8 cellular contexts compared by ENCODE assay signal in genomic region chr12:79934309-79935020, GRCh38. TPM values are rescaled to one million over a fixed set of nuclear protein-coding genes. Genes with fewer than 3 reads are reported as not detected.
DNase-seq lines count a peak whose midpoint lies in the region; ATAC-seq and TF ChIP-seq lines count a peak whose summit lies in the region.

No MANE protein-coding gene starts in this region.

- H3K27me3 ChIP-seq in AG04450 (ENCODE audit: control insufficient read depth, insufficient read depth, low read length) (no peaks in the 10 kb centered on the region), PC-9 (ENCODE audit: insufficient read depth, low read depth) (no peaks in the 10 kb centered on the region), heart right ventricle (no peaks in the 10 kb centered on the region), psoas muscle (ENCODE audit: insufficient read depth in 3 of 3, low read length in 2 of 3) (no peaks in the 10 kb centered on the region)

- intact Hi-C loops in PC-9 (cut with micrococcal nuclease; ENCODE audit: unreplicated experiment) (loop anchor here (1.0 to 5.0 kb wide), 3 partner anchors 252 to 510 kb away; no protein-coding TSS in a partner anchor), heart right ventricle (cut with DNase I) (loop anchor here in 8 of 10 donors (2.0 to 10.0 kb wide), 15 partner anchors 37 to 380 kb away; partner anchors contain the start of gene PAWR (in 1 of the 8)), psoas muscle (cut with DNase I) (loop anchor here (2.0 to 10.0 kb wide), 3 partner anchors 47 to 252 kb away; no protein-coding TSS in a partner anchor)

- H3K4me1 ChIP-seq in PC-9 (replicated peaks; ENCODE audit: insufficient read depth) (peaks cover 29% of the 10 kb centered on the region), heart right ventricle (peaks cover 0 to 56% (median 44%) of the 10 kb centered on the region in 9 donors), psoas muscle (peaks cover 35% of the 10 kb centered on the region)

- no peak for DNase-seq in AG04450 (ENCODE audit: low read depth, low spot score)
- DNase-seq in PC-9 = no peak
- no peak for DNase-seq in activated naive CD8-positive, alpha-beta T cell treated with anti-CD3 and anti-CD28 coated beads, Interleukin-2, amount 10 ng/mL, durations not matched to agents 7 days and 5 days
- DNase-seq in heart right ventricle = peak in 1 of 2 donors; percentile 58
- no peak for DNase-seq in psoas muscle
- no peak for DNase-seq in NCI-H446 treated with DMSO at 0.1 percent for 48 hours (lab: John Stamatoyannopoulos, UW)

- TF ChIP-seq CTCF in AG04450 (IDR thresholded peaks at IDR 0.05; ENCODE audit: low read depth, low read length) = no peak
- no peak for TF ChIP-seq CTCF in PC-9 (conservative IDR thresholded peaks at IDR 0.05)
- TF ChIP-seq CTCF in heart right ventricle (IDR thresholded peaks at IDR 0.05) = no peak
- TF ChIP-seq CTCF in psoas muscle (IDR thresholded peaks at IDR 0.05) = no peak

- H3K4me2 ChIP-seq in PC-9 = peak overlapping the region; percentile 97

- H4K20me1 ChIP-seq in PC-9 (ENCODE audit: insufficient read depth) = peaks cover 7% of the 10 kb centered on the region

- no peaks in the 10 kb centered on the region for H3K9me3 Mint-ChIP-seq in activated naive CD8-positive, alpha-beta T cell treated with anti-CD3 and anti-CD28 coated beads, Interleukin-2, amount 10 ng/mL, durations not matched to agents 7 days and 5 days

- peaks cover 31% of the 10 kb centered on the region for H3K4me1 Mint-ChIP-seq in activated naive CD8-positive, alpha-beta T cell treated with anti-CD3 and anti-CD28 coated beads, Interleukin-2, amount 10 ng/mL, durations not matched to agents 7 days and 5 days

- H3K4me3 Mint-ChIP-seq in activated naive CD8-positive, alpha-beta T cell treated with anti-CD3 and anti-CD28 coated beads, Interleukin-2, amount 10 ng/mL, durations not matched to agents 7 days and 5 days = peak overlapping the region; percentile 93

- H3K36me3 ChIP-seq in PC-9 (ENCODE audit: low read depth) (no peaks in the 10 kb centered on the region), heart right ventricle (peaks cover 0 to 4% (median 0%) of the 10 kb centered on the region in 9 donors), psoas muscle (ENCODE audit: insufficient read depth in 1 of 2, low read depth in 1 of 2) (no peaks in the 10 kb centered on the region)

- H2AFZ ChIP-seq in PC-9 = peak overlapping the region; percentile 90

- H3K27ac ChIP-seq in AG04450 (ENCODE audit: low read depth, low read length) = peak overlapping the region; percentile 92
- peak overlapping the region; percentile 71 for H3K27ac ChIP-seq in PC-9
- peak overlapping the region; percentile 90 to 98 (median 96) for H3K27ac ChIP-seq in heart right ventricle
- peak overlapping the region; percentile 89 for H3K27ac ChIP-seq in psoas muscle

- no peaks in the 10 kb centered on the region for H3K9me2 ChIP-seq in PC-9 (ENCODE audit: insufficient read depth)

- H3K9me3 ChIP-seq in AG04450 (ENCODE audit: control insufficient read depth, insufficient read depth, low read length) (no peaks in the 10 kb centered on the region), PC-9 (ENCODE audit: insufficient read depth, low read depth) (no peaks in the 10 kb centered on the region), heart right ventricle (no peaks in the 10 kb centered on the region), psoas muscle (no peaks in the 10 kb centered on the region)

- H3F3A ChIP-seq in PC-9 (ENCODE audit: insufficient read depth, low read depth) = no peaks in the 10 kb centered on the region

- POLR2A ChIA-PET in AG04450 (lab: Yijun Ruan, JAX) (interaction anchor here (0.8 kb wide), 1 partner anchor 110 kb away, joined by 3 read pairs; no protein-coding TSS in a partner anchor), PC-9 (lab: Charles Lee; ENCODE audit: unreplicated experiment) (interaction anchor here (0.7 kb wide), 1 partner anchor 135 kb away, joined by 3 read pairs; no protein-coding TSS in a partner anchor)
- POLR2A ChIA-PET in activated naive CD8-positive, alpha-beta T cell treated with anti-CD3 and anti-CD28 coated beads, Interleukin-2, amount 10 ng/mL, durations not matched to agents 7 days and 5 days (lab: Charles Lee) = interaction anchor here (0.6 kb wide), 1 partner anchor 9 kb away, joined by 3 read pairs; no protein-coding TSS in a partner anchor

- CTCF ChIA-PET in AG04450 (lab: Charles Lee) (interaction anchor here (1.2 kb wide), 1 partner anchor 335 kb away, joined by 4 read pairs; no protein-coding TSS in a partner anchor), PC-9 (lab: Charles Lee) (no interaction called here)

- H3K27me3 Mint-ChIP-seq in activated naive CD8-positive, alpha-beta T cell treated with anti-CD3 and anti-CD28 coated beads, Interleukin-2, amount 10 ng/mL, durations not matched to agents 7 days and 5 days = no peaks in the 10 kb centered on the region

- no TSS peak for BruUV-seq in PC-9 (replicated peaks; lab: Mats Ljungman, UMichigan)

- peaks cover 68% of the 10 kb centered on the region for H3K79me2 ChIP-seq in PC-9 (ENCODE audit: low read depth)

- 1% methylated on average over 49 to 52 of the region's 52 CpGs for WGBS in heart right ventricle, 2 donors
- 0% methylated on average over 44 to 52 of the region's 52 CpGs for WGBS in psoas muscle, 3 donors

- H3K4me3 ChIP-seq in AG04450 (ENCODE audit: low read depth, low read length) (peak overlapping the region; percentile 90), PC-9 (peak overlapping the region; percentile 70), heart right ventricle (peak overlapping the region; percentile 74 to 97 (median 87)), psoas muscle (peak overlapping the region; percentile 92)

- ATAC-seq in GM18517 (IDR thresholded peaks at IDR 0.05; ENCODE audit: unreplicated experiment) (peak; percentile 6), HG03097 (IDR thresholded peaks at IDR 0.05; ENCODE audit: low FRiP score, unreplicated experiment) (peak; percentile 17), heart right ventricle (peak; percentile 30 to 62 (median 56)), psoas muscle (peak; percentile 48 to 62 (median 52))
- peak; percentile 23 for ATAC-seq in activated naive CD8-positive, alpha-beta T cell treated with anti-CD3 and anti-CD28 coated beads, Interleukin-2, amount 10 ng/mL, durations not matched to agents 7 days and 5 days (ENCODE audit: low read depth)

- no peaks in the 10 kb centered on the region for H3K36me3 Mint-ChIP-seq in activated naive CD8-positive, alpha-beta T cell treated with anti-CD3 and anti-CD28 coated beads, Interleukin-2, amount 10 ng/mL, durations not matched to agents 7 days and 5 days

- peak overlapping the region; percentile 91 for H3K27ac Mint-ChIP-seq in activated naive CD8-positive, alpha-beta T cell treated with anti-CD3 and anti-CD28 coated beads, Interleukin-2, amount 10 ng/mL, durations not matched to agents 7 days and 5 days

RNA-seq across cellular contexts. Expression of gene PPP1R12A, which starts 0.4 kb away (rescaled TPM):
- 72.1 and 107 TPM in 2 replicates for polyA plus RNA-seq in AG04450 (2011; rRNA removed)
- polyA minus RNA-seq in AG04450 (2011; rRNA and poly(A)+ RNA removed) = 130 and 217 TPM in 2 replicates
- total RNA-seq in PC-9 (2021) = 55.8 and 69.9 TPM in 2 replicates
- total RNA-seq in activated naive CD8-positive, alpha-beta T cell treated with anti-CD3 and anti-CD28 coated beads, Interleukin-2, amount 10 ng/mL, durations not matched to agents 7 days and 5 days = 100 to 1,000 TPM; 100 to 111 TPM
- 10 to 100 TPM; 46.3 to 73.5 (median 60.5) TPM for total RNA-seq in heart right ventricle
- 10 to 100 TPM; 11.5 to 43.7 TPM for polyA plus RNA-seq in heart right ventricle
- total RNA-seq in psoas muscle = 10 to 100 TPM; 37.8 to 51.2 (median 41.4) TPM
- polyA plus RNA-seq in psoas muscle = 10 to 100 TPM in 2 of 3 donors, 1 to 10 TPM in 1; 9.5 to 17.2 (median 12.7) TPM

Comparison
In these comparisons a context has a peak if more than half of its experiments do, and no peak if none do; other contexts are left out.
1. ATAC-seq: peak in every context shown above with its lines; median percentile 56 in heart right ventricle; 52 in psoas muscle; 23 in activated naive CD8-positive, alpha-beta T cell treated with anti-CD3 and anti-CD28 coated beads, Interleukin-2, amount 10 ng/mL, durations not matched to agents 7 days and 5 days; 17 in HG03097; 6 in GM18517.